ENCODE assay signal across 8 cellular contexts in the genomic region with DNA sequence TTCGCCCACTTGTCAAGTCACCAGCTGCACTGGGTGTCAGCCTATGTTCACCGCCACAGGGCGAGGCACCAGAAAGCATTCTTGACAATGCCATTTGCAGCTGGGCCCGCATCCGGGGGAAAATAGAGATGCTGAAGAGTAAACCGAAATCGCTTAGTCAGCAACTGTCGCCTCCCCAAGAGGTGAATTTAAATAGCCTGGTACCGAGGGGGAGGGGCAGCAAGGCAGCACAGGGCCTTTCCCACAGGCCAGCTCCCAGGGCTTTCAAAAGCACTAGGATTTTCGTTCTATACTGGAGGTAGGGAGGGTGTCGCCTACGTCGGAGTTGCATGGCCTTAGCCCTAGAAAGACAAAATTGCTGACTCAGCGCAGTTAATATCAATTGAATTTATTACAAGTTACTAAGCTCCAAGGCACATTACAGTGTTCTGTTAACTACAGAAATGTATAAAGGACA. TPM values are rescaled to one million over a fixed set of nuclear protein-coding genes. Genes with fewer than 3 reads are reported as not detected.
A peak's percentile ranks its signal among the peaks of the same experiment; 100 is the strongest.
DNase-seq lines count a peak whose midpoint lies in the region; ATAC-seq, FAIRE-seq and TF ChIP-seq lines count a peak whose summit lies in the region.

No MANE protein-coding gene starts in this region.

- TF ChIP-seq CTCF in Peyer's patch (IDR thresholded peaks at IDR 0.05): no peak

- intact Hi-C loops in posterior vena cava (cut with DNase I): loop anchor here in 1 of 2 donors (2.0 kb wide), 1 partner anchor 105 kb away; no protein-coding TSS in a partner anchor

- H3K4me3 ChIP-seq in Peyer's patch: peak overlapping the region in 3 of 4 donors; percentile 3 to 85 (median 28)
- H3K4me3 ChIP-seq in iPS-20b (ENCODE audit: low read length): peak overlapping the region; percentile 76

- peak overlapping the region; percentile 74; the same call in 1 of the 2 replicates for H3K9ac ChIP-seq in iPS-20b (ENCODE audit: low read depth, low read length)

- H3K9me3 ChIP-seq in Peyer's patch (no peaks in the 10 kb centered on the region), iPS-20b (ENCODE audit: insufficient read depth, low read depth, low read length) (no peaks in the 10 kb centered on the region)

- peak overlapping the region; percentile 38 to 100 (median 69) for H3K27ac ChIP-seq in Peyer's patch
- peak overlapping the region; percentile 36 for H3K27ac ChIP-seq in iPS-20b (ENCODE audit: low read length)

- no peak for FAIRE-seq in GM12891 (lab: Jason Lieb, UNC)

- DNase-seq in GM03348 (ENCODE audit: low spot score) (peak; percentile 33), Peyer's patch (peak in 2 of 3 donors; percentile 63 to 68), amniotic epithelial cell (ENCODE audit: low read depth) (peak; percentile 43), posterior vena cava (ENCODE audit: low spot score) (no peak), GM12891 (ENCODE audit: insufficient read length, low spot score) (no peak)
- DNase-seq in stimulated activated CD4-positive, alpha-beta T cell treated with anti-CD3 and anti-CD28 coated beads, Interleukin-12 subunit alpha, Interleukin-12 subunit beta, amount 100 ng/mL, for 4 hours: peak; percentile 61

- H3K36me3 ChIP-seq in Peyer's patch: peaks cover 0 to 11% (median 0%) of the 10 kb centered on the region in 3 donors
- peaks cover 6% of the 10 kb centered on the region; the same call in 1 of the 2 replicates for H3K36me3 ChIP-seq in iPS-20b (ENCODE audit: insufficient read depth, low read depth, low read length)

- TF ChIP-seq POLR2A in Peyer's patch (IDR thresholded peaks at IDR 0.05) (no peak), GM12891 (IDR thresholded peaks at IDR 0.05; ENCODE audit: low read depth, low read length) (no peak)

- H3K27me3 ChIP-seq in Peyer's patch (no peaks in the 10 kb centered on the region), iPS-20b (ENCODE audit: insufficient read depth, low read length) (peaks cover 6% of the 10 kb centered on the region)

- ATAC-seq in GM18511 (IDR thresholded peaks at IDR 0.05; ENCODE audit: unreplicated experiment): no peak

- peaks cover 3 to 51% (median 19%) of the 10 kb centered on the region in 4 donors for H3K4me1 ChIP-seq in Peyer's patch
- H3K4me1 ChIP-seq in iPS-20b (ENCODE audit: insufficient read depth, low read length): peaks cover 25% of the 10 kb centered on the region

TF ChIP-seq in GM12891, 5 proteins besides CTCF, POLR2A, EP300 and RAD21:
- TF ChIP-seq PAX5 (IDR thresholded peaks at IDR 0.05; ENCODE audit: insufficient read depth, low read length, severe bottlenecking): no peak
- no peak for TF ChIP-seq POLR2AphosphoS5 (IDR thresholded peaks at IDR 0.05; ENCODE audit: low read depth, low read length)
- no peak for TF ChIP-seq SPI1 (IDR thresholded peaks at IDR 0.05; ENCODE audit: low read depth, low read length)
- no peak for TF ChIP-seq TAF1 (IDR thresholded peaks at IDR 0.05; ENCODE audit: low read depth, low read length)
- no peak for TF ChIP-seq POU2F2 (IDR thresholded peaks at IDR 0.05; ENCODE audit: low read depth, low read length)

RNA-seq across cellular contexts. Expression of a gene that starts 4.3 kb away (rescaled TPM):
- total RNA-seq in Peyer's patch (10 to 100 TPM; 10.3 to 20.6 (median 16.4) TPM), posterior vena cava (10 to 100 TPM; 35.7 to 43.3 TPM)
- 22.0 TPM for polyA plus RNA-seq in GM12891 (2012; ENCODE audit: low read depth, missing spikeins)

Comparison
In these comparisons a context has a peak if more than half of its experiments do, and no peak if none do; other contexts are left out.
1. DNase-seq: peak in GM03348 (single experiment), Peyer's patch (2 of 3), amniotic epithelial cell (single experiment) and stimulated activated CD4-positive, alpha-beta T cell treated with anti-CD3 and anti-CD28 coated beads, Interleukin-12 subunit alpha, Interleukin-12 subunit beta, amount 100 ng/mL, for 4 hours (single experiment); none in posterior vena cava (single experiment) and GM12891 (single experiment).